ENCODE assay signal across 24 cellular contexts in genomic region chr1:237539055-237539454, GRCh38.
"Had no signal": no experiment of that assay in that cellular context is flagged by ENCODE, and none has a peak within 500 bp of the region (broad histone marks: within the 10 kb centered on the region; RNA-seq: fewer than 3 reads in every experiment).

No MANE protein-coding gene starts in this region.

- ATAC-seq: activated naive CD4-positive, alpha-beta T cell treated with anti-CD3 and anti-CD28 coated beads, Interleukin-2, amount 50 U/mL, for 72 hours; activated T-cell treated with anti-CD3 and anti-CD28 coated beads, Interleukin-2, amount 50 U/mL, for 72 hours; foreskin keratinocyte; gastroesophageal sphincter; WTC11 had no signal

- DNase-seq: activated CD4-positive, alpha-beta memory T cell treated with anti-CD3 and anti-CD28 coated beads, Interleukin-2, amount 10 ng/mL, durations not matched to agents 7 days and 5 days; activated CD4-positive, alpha-beta T cell treated with anti-CD3 and anti-CD28 coated beads for 1 hour; activated CD4-positive, alpha-beta T cell treated with anti-CD3 and anti-CD28 coated beads for 4 hours; activated CD4-positive, alpha-beta T cell treated with anti-CD3 and anti-CD28 coated beads, Interleukin-2, amount 10 ng/mL, durations not matched to agents 7 days and 5 days; activated CD4-positive, alpha-beta T cell treated with anti-CD3 and anti-CD28 coated beads, Interleukin-2, amount 50 U/mL, for 4 hours; activated CD8-positive, alpha-beta memory T cell treated with anti-CD3 and anti-CD28 coated beads, Interleukin-2, amount 50 U/mL, for 48 hours; activated gamma-delta T cell; activated naive CD4-positive, alpha-beta T cell; activated naive CD4-positive, alpha-beta T cell treated with anti-CD3 and anti-CD28 coated beads, Interleukin-2, amount 10 ng/mL, durations not matched to agents 7 days and 5 days; activated naive CD8-positive, alpha-beta T cell treated with anti-CD3 and anti-CD28 coated beads, Interleukin-2, amount 10 ng/mL, durations not matched to agents 7 days and 5 days; activated T-cell treated with anti-CD3 and anti-CD28 coated beads for 4 hours; activated T-cell treated with anti-CD3 and anti-CD28 coated beads, Interleukin-2, amount 50 U/mL, for 24 hours; activated T-cell treated with anti-CD3 and anti-CD28 coated beads, Interleukin-2, amount 50 U/mL, for 72 hours; central memory CD4-positive, alpha-beta T cell; cerebellar nuclear complex; colonic mucosa; effector memory CD4-positive, alpha-beta T cell; erythroblast; foreskin keratinocyte; T-helper 2 cell had no signal

- H3K27me3 Mint-ChIP-seq: activated CD4-positive, alpha-beta memory T cell treated with anti-CD3 and anti-CD28 coated beads, Interleukin-2, amount 10 ng/mL, durations not matched to agents 7 days and 5 days; activated CD4-positive, alpha-beta T cell treated with anti-CD3 and anti-CD28 coated beads, Interleukin-2, amount 10 ng/mL, durations not matched to agents 7 days and 5 days; activated naive CD4-positive, alpha-beta T cell treated with anti-CD3 and anti-CD28 coated beads, Interleukin-2, amount 10 ng/mL, durations not matched to agents 7 days and 5 days; activated naive CD8-positive, alpha-beta T cell treated with anti-CD3 and anti-CD28 coated beads, Interleukin-2, amount 10 ng/mL, durations not matched to agents 7 days and 5 days; activated T-cell treated with anti-CD3 and anti-CD28 coated beads, Interleukin-2, amount 50 U/mL, for 24 hours had no signal

- H3K9me3 Mint-ChIP-seq: activated CD4-positive, alpha-beta memory T cell treated with anti-CD3 and anti-CD28 coated beads, Interleukin-2, amount 10 ng/mL, durations not matched to agents 7 days and 5 days; activated CD4-positive, alpha-beta T cell treated with anti-CD3 and anti-CD28 coated beads, Interleukin-2, amount 10 ng/mL, durations not matched to agents 7 days and 5 days; activated naive CD4-positive, alpha-beta T cell treated with anti-CD3 and anti-CD28 coated beads, Interleukin-2, amount 10 ng/mL, durations not matched to agents 7 days and 5 days; activated naive CD4-positive, alpha-beta T cell treated with anti-CD3 and anti-CD28 coated beads, Interleukin-2, amount 50 U/mL, for 72 hours; activated naive CD8-positive, alpha-beta T cell treated with anti-CD3 and anti-CD28 coated beads, Interleukin-2, amount 10 ng/mL, durations not matched to agents 7 days and 5 days; activated T-cell treated with anti-CD3 and anti-CD28 coated beads, Interleukin-2, amount 50 U/mL, for 24 hours; activated T-cell treated with anti-CD3 and anti-CD28 coated beads, Interleukin-2, amount 50 U/mL, for 72 hours; brain had no signal

- H3K27ac Mint-ChIP-seq: activated CD4-positive, alpha-beta memory T cell treated with anti-CD3 and anti-CD28 coated beads, Interleukin-2, amount 10 ng/mL, durations not matched to agents 7 days and 5 days; activated CD4-positive, alpha-beta T cell treated with anti-CD3 and anti-CD28 coated beads, Interleukin-2, amount 10 ng/mL, durations not matched to agents 7 days and 5 days; activated naive CD4-positive, alpha-beta T cell treated with anti-CD3 and anti-CD28 coated beads, Interleukin-2, amount 10 ng/mL, durations not matched to agents 7 days and 5 days; activated naive CD4-positive, alpha-beta T cell treated with anti-CD3 and anti-CD28 coated beads, Interleukin-2, amount 50 U/mL, for 72 hours; activated naive CD8-positive, alpha-beta T cell treated with anti-CD3 and anti-CD28 coated beads, Interleukin-2, amount 10 ng/mL, durations not matched to agents 7 days and 5 days; activated T-cell treated with anti-CD3 and anti-CD28 coated beads, Interleukin-2, amount 50 U/mL, for 24 hours; activated T-cell treated with anti-CD3 and anti-CD28 coated beads, Interleukin-2, amount 50 U/mL, for 72 hours; brain; WTC11 had no signal

- H3K4me1 Mint-ChIP-seq: activated CD4-positive, alpha-beta memory T cell treated with anti-CD3 and anti-CD28 coated beads, Interleukin-2, amount 10 ng/mL, durations not matched to agents 7 days and 5 days; activated CD4-positive, alpha-beta T cell treated with anti-CD3 and anti-CD28 coated beads, Interleukin-2, amount 10 ng/mL, durations not matched to agents 7 days and 5 days; activated naive CD4-positive, alpha-beta T cell treated with anti-CD3 and anti-CD28 coated beads, Interleukin-2, amount 10 ng/mL, durations not matched to agents 7 days and 5 days; activated naive CD8-positive, alpha-beta T cell treated with anti-CD3 and anti-CD28 coated beads, Interleukin-2, amount 10 ng/mL, durations not matched to agents 7 days and 5 days had no signal

- H3K4me3 Mint-ChIP-seq: activated CD4-positive, alpha-beta memory T cell treated with anti-CD3 and anti-CD28 coated beads, Interleukin-2, amount 10 ng/mL, durations not matched to agents 7 days and 5 days; activated CD4-positive, alpha-beta T cell treated with anti-CD3 and anti-CD28 coated beads, Interleukin-2, amount 10 ng/mL, durations not matched to agents 7 days and 5 days; activated naive CD4-positive, alpha-beta T cell treated with anti-CD3 and anti-CD28 coated beads, Interleukin-2, amount 10 ng/mL, durations not matched to agents 7 days and 5 days; activated naive CD8-positive, alpha-beta T cell treated with anti-CD3 and anti-CD28 coated beads, Interleukin-2, amount 10 ng/mL, durations not matched to agents 7 days and 5 days; activated T-cell treated with anti-CD3 and anti-CD28 coated beads, Interleukin-2, amount 50 U/mL, for 24 hours; activated T-cell treated with anti-CD3 and anti-CD28 coated beads, Interleukin-2, amount 50 U/mL, for 72 hours; brain; WTC11 had no signal

- H3K36me3 Mint-ChIP-seq: activated naive CD4-positive, alpha-beta T cell treated with anti-CD3 and anti-CD28 coated beads, Interleukin-2, amount 10 ng/mL, durations not matched to agents 7 days and 5 days; activated naive CD4-positive, alpha-beta T cell treated with anti-CD3 and anti-CD28 coated beads, Interleukin-2, amount 50 U/mL, for 72 hours; activated naive CD8-positive, alpha-beta T cell treated with anti-CD3 and anti-CD28 coated beads, Interleukin-2, amount 10 ng/mL, durations not matched to agents 7 days and 5 days; brain had no signal
